Comparison of ENCODE assay signal across 1 cellular context in genomic region chr1:46194641-46195179, GRCh38.
TF ChIP-seq lines count a peak whose summit lies in the region.

No MANE protein-coding gene starts in this region.

TF ChIP-seq in K562, 482 proteins besides CTCF, POLR2A, EP300 and RAD21:
- TF ChIP-seq EP400 (IDR thresholded peaks at IDR 0.05) (no peak), SLC30A9 (CRISPR knock-in tag; IDR thresholded peaks at IDR 0.05) (no peak), NFIC (IDR thresholded peaks at IDR 0.05) (peak; percentile 50; the same call in 1 of the 2 replicates)
- TF ChIP-seq, protein P1, sequence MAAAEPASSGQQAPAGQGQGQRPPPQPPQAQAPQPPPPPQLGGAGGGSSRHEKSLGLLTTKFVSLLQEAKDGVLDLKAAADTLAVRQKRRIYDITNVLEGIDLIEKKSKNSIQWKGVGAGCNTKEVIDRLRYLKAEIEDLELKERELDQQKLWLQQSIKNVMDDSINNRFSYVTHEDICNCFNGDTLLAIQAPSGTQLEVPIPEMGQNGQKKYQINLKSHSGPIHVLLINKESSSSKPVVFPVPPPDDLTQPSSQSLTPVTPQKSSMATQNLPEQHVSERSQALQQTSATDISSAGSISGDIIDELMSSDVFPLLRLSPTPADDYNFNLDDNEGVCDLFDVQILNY (CRISPR knock-in tag; IDR thresholded peaks at IDR 0.05): no peak
